1 cellular context compared by ENCODE assay signal in the genomic region with DNA sequence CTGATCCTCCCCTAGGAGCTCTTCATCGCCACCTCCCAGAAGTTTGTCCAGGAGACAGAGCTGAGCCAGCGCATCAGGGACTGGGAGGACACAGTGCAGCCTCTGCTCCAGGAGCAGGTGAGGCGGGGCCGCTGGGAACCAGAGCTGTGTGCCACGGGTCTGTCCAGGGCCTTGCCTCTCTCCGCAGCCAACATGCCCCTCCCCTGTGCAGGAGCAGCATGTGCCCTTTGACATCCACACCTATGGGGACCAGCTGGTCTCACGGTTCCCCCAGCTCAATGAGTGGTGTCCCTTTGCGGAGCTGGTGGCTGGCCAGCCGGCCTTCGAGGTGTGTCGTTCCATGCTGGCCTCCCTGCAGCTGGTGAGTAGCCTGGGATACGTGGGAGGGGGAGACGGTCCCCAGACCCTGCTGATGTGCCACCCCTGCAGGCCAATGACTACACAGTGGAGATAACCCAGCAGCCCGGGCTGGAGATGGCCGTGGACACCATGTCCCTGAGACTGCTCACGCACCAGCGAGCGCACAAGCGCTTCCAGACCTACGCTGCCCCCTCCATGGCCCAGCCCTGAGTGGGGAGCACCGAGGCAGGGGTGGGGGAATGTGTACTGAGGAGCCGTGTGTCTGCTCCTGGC.
TF ChIP-seq lines count a peak whose summit lies in the region.

No MANE protein-coding gene starts in this region.

TF ChIP-seq in HCT116, 20 proteins besides CTCF, POLR2A, EP300 and RAD21:
- TF ChIP-seq, protein P1, sequence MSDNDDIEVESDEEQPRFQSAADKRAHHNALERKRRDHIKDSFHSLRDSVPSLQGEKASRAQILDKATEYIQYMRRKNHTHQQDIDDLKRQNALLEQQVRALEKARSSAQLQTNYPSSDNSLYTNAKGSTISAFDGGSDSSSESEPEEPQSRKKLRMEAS (IDR thresholded peaks at IDR 0.05), result no peak
- no peak for TF ChIP-seq POLR2AphosphoS5 (IDR thresholded peaks at IDR 0.05; ENCODE audit: low read depth, low read length)
- no peak for TF ChIP-seq FOSL1 (IDR thresholded peaks at IDR 0.05; ENCODE audit: low read depth)
- no peak for TF ChIP-seq YY1 (IDR thresholded peaks at IDR 0.05; ENCODE audit: extremely low read depth, insufficient replicate concordance, low read depth, low read length)
- TF ChIP-seq EZH2phosphoT487 (IDR thresholded peaks at IDR 0.05; ENCODE audit: borderline replicate concordance), result no peak
- no peak for TF ChIP-seq ELF1 (IDR thresholded peaks at IDR 0.05; ENCODE audit: borderline replicate concordance, low read depth)
- TF ChIP-seq, protein P2, sequence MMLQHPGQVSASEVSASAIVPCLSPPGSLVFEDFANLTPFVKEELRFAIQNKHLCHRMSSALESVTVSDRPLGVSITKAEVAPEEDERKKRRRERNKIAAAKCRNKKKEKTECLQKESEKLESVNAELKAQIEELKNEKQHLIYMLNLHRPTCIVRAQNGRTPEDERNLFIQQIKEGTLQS (IDR thresholded peaks at IDR 0.05), result no peak
- no peak for TF ChIP-seq SIN3A (IDR thresholded peaks at IDR 0.05; ENCODE audit: low read depth)
- no peak for TF ChIP-seq ZNF274 (IDR thresholded peaks at IDR 0.05; ENCODE audit: low read depth, low read length)
- TF ChIP-seq ZFX (IDR thresholded peaks at IDR 0.05), result no peak
- no peak for TF ChIP-seq SP1 (IDR thresholded peaks at IDR 0.05; ENCODE audit: low read depth)
- no peak for TF ChIP-seq CBX3 (IDR thresholded peaks at IDR 0.05; ENCODE audit: low read depth)
- TF ChIP-seq, protein P3, sequence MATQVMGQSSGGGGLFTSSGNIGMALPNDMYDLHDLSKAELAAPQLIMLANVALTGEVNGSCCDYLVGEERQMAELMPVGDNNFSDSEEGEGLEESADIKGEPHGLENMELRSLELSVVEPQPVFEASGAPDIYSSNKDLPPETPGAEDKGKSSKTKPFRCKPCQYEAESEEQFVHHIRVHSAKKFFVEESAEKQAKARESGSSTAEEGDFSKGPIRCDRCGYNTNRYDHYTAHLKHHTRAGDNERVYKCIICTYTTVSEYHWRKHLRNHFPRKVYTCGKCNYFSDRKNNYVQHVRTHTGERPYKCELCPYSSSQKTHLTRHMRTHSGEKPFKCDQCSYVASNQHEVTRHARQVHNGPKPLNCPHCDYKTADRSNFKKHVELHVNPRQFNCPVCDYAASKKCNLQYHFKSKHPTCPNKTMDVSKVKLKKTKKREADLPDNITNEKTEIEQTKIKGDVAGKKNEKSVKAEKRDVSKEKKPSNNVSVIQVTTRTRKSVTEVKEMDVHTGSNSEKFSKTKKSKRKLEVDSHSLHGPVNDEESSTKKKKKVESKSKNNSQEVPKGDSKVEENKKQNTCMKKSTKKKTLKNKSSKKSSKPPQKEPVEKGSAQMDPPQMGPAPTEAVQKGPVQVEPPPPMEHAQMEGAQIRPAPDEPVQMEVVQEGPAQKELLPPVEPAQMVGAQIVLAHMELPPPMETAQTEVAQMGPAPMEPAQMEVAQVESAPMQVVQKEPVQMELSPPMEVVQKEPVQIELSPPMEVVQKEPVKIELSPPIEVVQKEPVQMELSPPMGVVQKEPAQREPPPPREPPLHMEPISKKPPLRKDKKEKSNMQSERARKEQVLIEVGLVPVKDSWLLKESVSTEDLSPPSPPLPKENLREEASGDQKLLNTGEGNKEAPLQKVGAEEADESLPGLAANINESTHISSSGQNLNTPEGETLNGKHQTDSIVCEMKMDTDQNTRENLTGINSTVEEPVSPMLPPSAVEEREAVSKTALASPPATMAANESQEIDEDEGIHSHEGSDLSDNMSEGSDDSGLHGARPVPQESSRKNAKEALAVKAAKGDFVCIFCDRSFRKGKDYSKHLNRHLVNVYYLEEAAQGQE (IDR thresholded peaks at IDR 0.05; ENCODE audit: low read depth), result no peak
